Comparison of ENCODE assay signal across 8 cellular contexts in genomic region chr6:107712523-107713213, GRCh38.
DNase-seq lines count a peak whose midpoint lies in the region; ATAC-seq and TF ChIP-seq lines count a peak whose summit lies in the region.

No MANE protein-coding gene starts in this region.

- peak overlapping the region; percentile 18 for H3K4me3 ChIP-seq in naive thymus-derived CD4-positive, alpha-beta T cell (ENCODE audit: low read length)
- H3K4me3 ChIP-seq in spleen, result peak overlapping the region in 2 of 8 donors; percentile 3 to 43

- H3K27me3 Mint-ChIP-seq in CD14-positive monocyte (ENCODE audit: low read depth in 3 of 3), result peaks cover 5 to 9% (median 6%) of the 10 kb centered on the region in 3 donors
- no peaks in the 10 kb centered on the region for H3K27me3 Mint-ChIP-seq in activated naive CD8-positive, alpha-beta T cell treated with anti-CD3 and anti-CD28 coated beads, Interleukin-2, amount 10 ng/mL, durations not matched to agents 7 days and 5 days
- H3K27me3 Mint-ChIP-seq in naive thymus-derived CD4-positive, alpha-beta T cell, result no peaks in the 10 kb centered on the region

- CTCF ChIA-PET in naive thymus-derived CD4-positive, alpha-beta T cell (lab: Charles Lee), result interaction anchor here (0.8 to 2.3 kb wide), 7 partner anchors 9 to 135 kb away, joined by 3 to 8 read pairs (median 3); no protein-coding TSS in a partner anchor

- TF ChIP-seq CTCF in CD14-positive monocyte (IDR thresholded peaks at IDR 0.05) (no peak), spleen (IDR thresholded peaks at IDR 0.05 in 8 of 11, conservative IDR thresholded peaks at IDR 0.05 in 3 of 11) (no peak)

- H3K27ac ChIP-seq in naive thymus-derived CD4-positive, alpha-beta T cell (ENCODE audit: low read depth, low read length), result peak overlapping the region; percentile 52
- H3K27ac ChIP-seq in spleen, result peak overlapping the region in 2 of 8 donors; percentile 10 to 13

- H3K9me3 ChIP-seq in naive thymus-derived CD4-positive, alpha-beta T cell (ENCODE audit: control insufficient read depth in 2 of 3, low read length in 3 of 3), result no peaks in the 10 kb centered on the region
- no peaks in the 10 kb centered on the region for H3K9me3 ChIP-seq in spleen

- peaks cover 21% of the 10 kb centered on the region for H3K4me1 Mint-ChIP-seq in CD14-positive monocyte
- H3K4me1 Mint-ChIP-seq in activated naive CD8-positive, alpha-beta T cell treated with anti-CD3 and anti-CD28 coated beads, Interleukin-2, amount 10 ng/mL, durations not matched to agents 7 days and 5 days, result peaks cover 53% of the 10 kb centered on the region
- H3K4me1 Mint-ChIP-seq in naive thymus-derived CD4-positive, alpha-beta T cell, result peaks cover 53 to 83% (median 73%) of the 10 kb centered on the region in 7 donors

- 35 to 54% (median 50%) methylated on average over 7 of the region's 7 CpGs for WGBS in spleen, 5 donors

- intact Hi-C loops in CD14-positive monocyte (cut with micrococcal nuclease) (no loop called here), spleen (cut with DNase I; ENCODE audit: low total_unique reads) (loop anchor here (10.0 kb wide), 1 partner anchor 132 kb away; no protein-coding TSS in a partner anchor)
- intact Hi-C loops in naive thymus-derived CD4-positive, alpha-beta T cell (cut with micrococcal nuclease), result loop anchor here in 1 of 2 donors (1.0 kb wide), 1 partner anchor 362 kb away; the partner anchor contains the start of gene OSTM1

- peak; percentile 42 for ATAC-seq in HG03378 (IDR thresholded peaks at IDR 0.05; ENCODE audit: unreplicated experiment)
- peak; percentile 35 for ATAC-seq in activated naive CD8-positive, alpha-beta T cell treated with anti-CD3 and anti-CD28 coated beads, Interleukin-2, amount 10 ng/mL, durations not matched to agents 7 days and 5 days (ENCODE audit: low read depth)
- no peak for ATAC-seq in naive thymus-derived CD4-positive, alpha-beta T cell

- POLR2A ChIA-PET in activated naive CD8-positive, alpha-beta T cell treated with anti-CD3 and anti-CD28 coated beads, Interleukin-2, amount 10 ng/mL, durations not matched to agents 7 days and 5 days (lab: Charles Lee), result interaction anchor here (0.7 to 2.9 kb wide), 4 partner anchors 28 to 139 kb away, joined by 3 to 9 read pairs (median 6); no protein-coding TSS in a partner anchor
- POLR2A ChIA-PET in naive thymus-derived CD4-positive, alpha-beta T cell (lab: Charles Lee), result interaction anchor here (0.8 to 1.9 kb wide), 4 partner anchors 9 to 134 kb away, joined by 3 to 10 read pairs (median 6); partner anchors contain the start of gene SCML4

- H3K27me3 ChIP-seq in naive thymus-derived CD4-positive, alpha-beta T cell (ENCODE audit: control insufficient read depth in 2 of 2, insufficient read depth in 2 of 2, low read length in 2 of 2), result no peaks in the 10 kb centered on the region
- peaks cover 0 to 5% (median 0%) of the 10 kb centered on the region in 7 donors for H3K27me3 ChIP-seq in spleen (replicated peaks in 1 of 7)

- H3K9me3 Mint-ChIP-seq in CD14-positive monocyte, result peaks cover 0 to 14% (median 6%) of the 10 kb centered on the region in 7 donors
- no peaks in the 10 kb centered on the region for H3K9me3 Mint-ChIP-seq in activated naive CD8-positive, alpha-beta T cell treated with anti-CD3 and anti-CD28 coated beads, Interleukin-2, amount 10 ng/mL, durations not matched to agents 7 days and 5 days
- peaks cover 0 to 4% (median 0%) of the 10 kb centered on the region in 11 donors for H3K9me3 Mint-ChIP-seq in naive thymus-derived CD4-positive, alpha-beta T cell

- TF ChIP-seq POLR2A in spleen (IDR thresholded peaks at IDR 0.05), result no peak

- H3K4me1 ChIP-seq in naive thymus-derived CD4-positive, alpha-beta T cell (ENCODE audit: control insufficient read depth in 2 of 2, insufficient read depth in 2 of 2, low read length in 2 of 2), result peaks cover 44 to 58% of the 10 kb centered on the region in 2 donors
- peaks cover 11 to 48% (median 34%) of the 10 kb centered on the region in 6 donors for H3K4me1 ChIP-seq in spleen

- no peaks in the 10 kb centered on the region for H3K36me3 Mint-ChIP-seq in CD14-positive monocyte
- H3K36me3 Mint-ChIP-seq in activated naive CD8-positive, alpha-beta T cell treated with anti-CD3 and anti-CD28 coated beads, Interleukin-2, amount 10 ng/mL, durations not matched to agents 7 days and 5 days, result peaks cover 8% of the 10 kb centered on the region
- peaks cover 7 to 15% (median 9%) of the 10 kb centered on the region in 5 donors for H3K36me3 Mint-ChIP-seq in naive thymus-derived CD4-positive, alpha-beta T cell

- DNase-seq in CD14-positive monocyte (ENCODE audit: low spot score), result no peak
- DNase-seq in activated naive CD8-positive, alpha-beta T cell treated with anti-CD3 and anti-CD28 coated beads, Interleukin-2, amount 10 ng/mL, durations not matched to agents 7 days and 5 days, result no peak
- peak in 2 of 9 donors; percentile 15 to 27 for DNase-seq in naive thymus-derived CD4-positive, alpha-beta T cell
- no peak for DNase-seq in middle frontal gyrus (ENCODE audit: extremely low spot score, low spot score)
- no peak for DNase-seq in spleen
- no peak for DNase-seq in superior temporal gyrus (ENCODE audit: extremely low spot score)
- no peak for DNase-seq in NCI-H2081 (lab: John Stamatoyannopoulos, UW)

- peak overlapping the region; percentile 18 to 67 for H3K4me3 Mint-ChIP-seq in CD14-positive monocyte
- H3K4me3 Mint-ChIP-seq in activated naive CD8-positive, alpha-beta T cell treated with anti-CD3 and anti-CD28 coated beads, Interleukin-2, amount 10 ng/mL, durations not matched to agents 7 days and 5 days, result peak overlapping the region; percentile 82
- peak overlapping the region; percentile 60 to 83 (median 72) for H3K4me3 Mint-ChIP-seq in naive thymus-derived CD4-positive, alpha-beta T cell

- peaks cover 0 to 11% (median under 1%) of the 10 kb centered on the region in 3 experiments for H3K36me3 ChIP-seq in naive thymus-derived CD4-positive, alpha-beta T cell (ENCODE audit: control insufficient read depth in 2 of 3, insufficient read depth in 3 of 3, low read length in 3 of 3)
- H3K36me3 ChIP-seq in spleen, result peaks cover 0 to 5% (median 0%) of the 10 kb centered on the region in 6 donors

- H3K27ac Mint-ChIP-seq in CD14-positive monocyte, result peak overlapping the region in 3 of 7 donors; percentile 58 to 72 (median 63)
- H3K27ac Mint-ChIP-seq in activated naive CD8-positive, alpha-beta T cell treated with anti-CD3 and anti-CD28 coated beads, Interleukin-2, amount 10 ng/mL, durations not matched to agents 7 days and 5 days, result peak overlapping the region; percentile 86
- peak overlapping the region; percentile 70 to 91 (median 88) for H3K27ac Mint-ChIP-seq in naive thymus-derived CD4-positive, alpha-beta T cell
